Comparison of ENCODE assay signal across 10 cellular contexts in genomic region chr9:131404581-131404980, GRCh38. TPM values are rescaled to one million over a fixed set of nuclear protein-coding genes. Genes with fewer than 3 reads are reported as not detected.
DNase-seq lines count a peak whose midpoint lies in the region; ATAC-seq and TF ChIP-seq lines count a peak whose summit lies in the region.
"Had no signal": no experiment of that assay in that cellular context is flagged by ENCODE, and none has a peak within 500 bp of the region (broad histone marks: within the 10 kb centered on the region; RNA-seq: fewer than 3 reads in every experiment).

No MANE protein-coding gene starts in this region.

- H3K9me3 Mint-ChIP-seq in activated CD4-positive, alpha-beta T cell treated with anti-CD3 and anti-CD28 coated beads, Interleukin-2, amount 10 ng/mL, durations not matched to agents 24 days and 14 days: no peaks in the 10 kb centered on the region
- H3K9me3 Mint-ChIP-seq in activated naive CD8-positive, alpha-beta T cell (ENCODE audit: low read depth): no peaks in the 10 kb centered on the region
- H3K9me3 Mint-ChIP-seq in immature natural killer cell: no peaks in the 10 kb centered on the region
- H3K9me3 Mint-ChIP-seq in stimulated activated memory B cell treated with anti-CD40 and anti-IgM and Interleukin-4, amounts not matched to agents 10 μg/mL and 1 μg/mL and 100 μg/mL, for 72 hours: no peaks in the 10 kb centered on the region

- peaks cover 32% of the 10 kb centered on the region for H3K36me3 Mint-ChIP-seq in activated CD4-positive, alpha-beta T cell treated with anti-CD3 and anti-CD28 coated beads, Interleukin-2, amount 10 ng/mL, durations not matched to agents 24 days and 14 days (ENCODE audit: low read depth)
- no peaks in the 10 kb centered on the region for H3K36me3 Mint-ChIP-seq in activated naive CD8-positive, alpha-beta T cell
- H3K36me3 Mint-ChIP-seq in immature natural killer cell: no peaks in the 10 kb centered on the region
- peaks cover 24% of the 10 kb centered on the region for H3K36me3 Mint-ChIP-seq in stimulated activated memory B cell treated with anti-CD40 and anti-IgM and Interleukin-4, amounts not matched to agents 10 μg/mL and 1 μg/mL and 100 μg/mL, for 72 hours

- peaks cover 77% of the 10 kb centered on the region for H3K4me1 Mint-ChIP-seq in activated CD4-positive, alpha-beta T cell treated with anti-CD3 and anti-CD28 coated beads, Interleukin-2, amount 10 ng/mL, durations not matched to agents 24 days and 14 days
- peaks cover 89% of the 10 kb centered on the region for H3K4me1 Mint-ChIP-seq in activated naive CD8-positive, alpha-beta T cell (ENCODE audit: low read depth)
- H3K4me1 Mint-ChIP-seq in immature natural killer cell: peaks cover 93 to 96% of the 10 kb centered on the region in 2 donors
- H3K4me1 Mint-ChIP-seq in stimulated activated memory B cell treated with anti-CD40 and anti-IgM and Interleukin-4, amounts not matched to agents 10 μg/mL and 1 μg/mL and 100 μg/mL, for 72 hours: peaks cover 85% of the 10 kb centered on the region

- DNase-seq in activated CD4-positive, alpha-beta T cell treated with anti-CD3 and anti-CD28 coated beads, Interleukin-2, amount 10 ng/mL, durations not matched to agents 24 days and 14 days: no peak
- no peak for DNase-seq in activated CD4-positive, alpha-beta T cell treated with anti-CD3 and anti-CD28 coated beads, Interleukin-2, amount 50 U/mL, for 1 hour
- DNase-seq in immature natural killer cell (no peak), omental fat pad (ENCODE audit: low spot score) (no peak)
- DNase-seq: NCI-H526 treated with DMSO at 0.1 percent for 48 hours, small intestine had no signal

- peak overlapping the region; percentile 83 for H3K27ac Mint-ChIP-seq in activated CD4-positive, alpha-beta T cell treated with anti-CD3 and anti-CD28 coated beads, Interleukin-2, amount 10 ng/mL, durations not matched to agents 24 days and 14 days
- peak overlapping the region; percentile 93 for H3K27ac Mint-ChIP-seq in activated naive CD8-positive, alpha-beta T cell
- peak overlapping the region; percentile 93 to 98 (median 98) for H3K27ac Mint-ChIP-seq in immature natural killer cell
- H3K27ac Mint-ChIP-seq in stimulated activated memory B cell treated with anti-CD40 and anti-IgM and Interleukin-4, amounts not matched to agents 10 μg/mL and 1 μg/mL and 100 μg/mL, for 72 hours: peak overlapping the region; percentile 19

- TF ChIP-seq CTCF in omental fat pad (IDR thresholded peaks at IDR 0.05): no peak

- intact Hi-C loops in activated CD4-positive, alpha-beta T cell treated with anti-CD3 and anti-CD28 coated beads, Interleukin-2, amount 10 ng/mL, durations not matched to agents 24 days and 14 days (cut with micrococcal nuclease): loop anchor here (10.0 kb wide), 1 partner anchor 240 kb away; no protein-coding TSS in a partner anchor

- no peaks in the 10 kb centered on the region for H3K27me3 Mint-ChIP-seq in activated CD4-positive, alpha-beta T cell treated with anti-CD3 and anti-CD28 coated beads, Interleukin-2, amount 10 ng/mL, durations not matched to agents 24 days and 14 days
- H3K27me3 Mint-ChIP-seq in activated naive CD8-positive, alpha-beta T cell: no peaks in the 10 kb centered on the region
- peaks cover 8 to 26% (median 17%) of the 10 kb centered on the region in 3 donors for H3K27me3 Mint-ChIP-seq in immature natural killer cell (ENCODE audit: low read depth in 3 of 3)
- H3K27me3 Mint-ChIP-seq in stimulated activated memory B cell treated with anti-CD40 and anti-IgM and Interleukin-4, amounts not matched to agents 10 μg/mL and 1 μg/mL and 100 μg/mL, for 72 hours: no peaks in the 10 kb centered on the region

- H3K4me3 Mint-ChIP-seq in activated CD4-positive, alpha-beta T cell treated with anti-CD3 and anti-CD28 coated beads, Interleukin-2, amount 10 ng/mL, durations not matched to agents 24 days and 14 days: peak overlapping the region; percentile 82
- H3K4me3 Mint-ChIP-seq in activated naive CD8-positive, alpha-beta T cell: peak overlapping the region; percentile 79
- H3K4me3 Mint-ChIP-seq in immature natural killer cell: peak overlapping the region; percentile 81 to 92 (median 86)
- H3K4me3 Mint-ChIP-seq in stimulated activated memory B cell treated with anti-CD40 and anti-IgM and Interleukin-4, amounts not matched to agents 10 μg/mL and 1 μg/mL and 100 μg/mL, for 72 hours: no peak overlapping the region

- no peak for ATAC-seq in stimulated activated memory B cell treated with anti-CD40 and anti-IgM and Interleukin-4, amounts not matched to agents 10 μg/mL and 1 μg/mL and 100 μg/mL, for 72 hours
- ATAC-seq in GM19467 (IDR thresholded peaks at IDR 0.05; ENCODE audit: unreplicated experiment) (no peak), omental fat pad (ENCODE audit: low FRiP score) (no peak), GM18867 (IDR thresholded peaks at IDR 0.05; ENCODE audit: unreplicated experiment) (no peak)

RNA-seq across cellular contexts. Expression of gene PRRC2B, which starts 10.7 kb away (rescaled TPM):
- 114 and 128 TPM in 2 replicates for total RNA-seq in activated CD4-positive, alpha-beta T cell treated with anti-CD3 and anti-CD28 coated beads, Interleukin-2, amount 10 ng/mL, durations not matched to agents 24 days and 14 days
- 10 to 100 TPM in 1 of 3 donors, 1 to 10 TPM in 2; 2.0 to 48.1 (median 9.6) TPM for polyA plus RNA-seq in immature natural killer cell
- 100 to 1,000 TPM in 2 of 4 donors, 10 to 100 TPM in 2; 80.7 to 126 (median 100) TPM for total RNA-seq in omental fat pad

Comparison
In these comparisons a context has a peak if more than half of its experiments do, and no peak if none do; other contexts are left out.
1. H3K27ac Mint-ChIP-seq: peak in every context shown above with its lines; median percentile 98 in immature natural killer cell; 93 in activated naive CD8-positive, alpha-beta T cell; 83 in activated CD4-positive, alpha-beta T cell treated with anti-CD3 and anti-CD28 coated beads, Interleukin-2, amount 10 ng/mL, durations not matched to agents 24 days and 14 days; 19 in stimulated activated memory B cell treated with anti-CD40 and anti-IgM and Interleukin-4, amounts not matched to agents 10 μg/mL and 1 μg/mL and 100 μg/mL, for 72 hours.